Comparison of ENCODE assay signal across 10 cellular contexts in the genomic region with DNA sequence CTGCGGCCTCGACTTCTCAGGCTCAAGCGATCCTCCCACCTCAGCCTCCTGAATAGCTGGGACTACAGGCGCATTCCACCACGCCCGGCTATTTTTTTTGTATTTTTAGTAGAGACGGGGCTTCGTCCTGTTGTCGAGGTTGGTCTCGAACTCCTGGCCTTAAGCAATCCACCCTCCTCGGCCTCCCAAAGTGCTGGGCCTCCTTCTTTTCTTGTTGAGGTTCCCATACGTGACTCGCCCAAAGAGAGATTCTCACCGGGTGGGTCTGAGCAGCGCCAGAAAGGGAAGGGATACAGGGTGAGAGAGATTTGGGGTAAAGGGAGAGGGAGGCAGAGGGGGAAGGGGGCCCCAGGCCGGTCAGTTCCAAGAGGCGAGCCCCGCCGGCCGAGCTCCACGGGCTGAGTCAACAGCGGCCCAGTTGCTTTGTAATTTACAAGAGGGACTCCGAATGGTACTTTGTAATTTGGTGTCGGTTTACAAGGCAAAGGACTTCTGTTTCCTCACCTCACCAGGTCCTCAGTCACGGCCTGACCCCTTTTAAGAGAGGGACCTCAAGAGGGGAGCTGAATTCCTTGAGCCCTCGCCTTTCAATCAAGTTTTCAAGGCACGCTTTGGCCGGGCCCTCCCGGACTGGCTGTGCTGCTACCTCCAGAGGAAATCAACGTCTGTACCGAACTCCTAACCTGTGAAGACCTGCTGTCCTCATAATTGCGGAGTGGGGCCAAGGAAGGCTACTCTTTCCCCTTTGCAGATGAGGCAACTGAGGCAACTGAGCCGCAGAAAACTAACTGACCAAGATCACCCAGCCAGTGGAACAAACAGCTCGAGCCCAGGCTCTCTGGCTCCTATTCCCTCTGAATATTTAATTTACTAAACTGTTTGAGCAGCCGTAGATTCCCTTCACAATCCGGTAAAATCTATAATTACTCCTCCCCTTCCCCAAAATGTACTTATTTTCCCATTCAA. TPM values are rescaled to one million over a fixed set of nuclear protein-coding genes. Genes with fewer than 3 reads are reported as not detected.
DNase-seq lines count a peak whose midpoint lies in the region; ATAC-seq and TF ChIP-seq lines count a peak whose summit lies in the region.
"Had no signal": no experiment of that assay in that cellular context is flagged by ENCODE, and none has a peak within 500 bp of the region (broad histone marks: within the 10 kb centered on the region; RNA-seq: fewer than 3 reads in every experiment).

No MANE protein-coding gene starts in this region.

- TF ChIP-seq POLR2A in stomach (IDR thresholded peaks at IDR 0.05) = no peak

- in situ Hi-C loops in KBM-7 (cut with MboI; ENCODE audit: low pct_unique_long_range_greater_than_20kb, low sequenced_read_pairs) = no loop called here

- TF ChIP-seq EP300 in stomach (IDR thresholded peaks at IDR 0.05) = no peak

- peaks cover 35% of the 10 kb centered on the region for H3K4me1 Mint-ChIP-seq in activated CD4-positive, alpha-beta T cell treated with anti-CD3 and anti-CD28 coated beads, Interleukin-2, amount 10 ng/mL, durations not matched to agents 24 days and 14 days
- H3K4me1 Mint-ChIP-seq in activated T-helper 1 cell treated with anti-CD3 and anti-CD28 coated beads, Interleukin-12 subunit alpha, Interleukin-12 subunit beta, Interleukin-2, Interleukin-4 antibody, amounts not matched to agents 30 ng/mL and 10 ng/mL and 1 ng/mL, durations not matched to agents 14 hours and 24 hours and 36 hours (ENCODE audit: low read depth) = peaks cover 27% of the 10 kb centered on the region

- H3K9me3 Mint-ChIP-seq in activated CD4-positive, alpha-beta T cell treated with anti-CD3 and anti-CD28 coated beads, Interleukin-2, amount 10 ng/mL, durations not matched to agents 24 days and 14 days = peaks cover 34% of the 10 kb centered on the region
- no peaks in the 10 kb centered on the region for H3K9me3 Mint-ChIP-seq in activated T-helper 1 cell treated with anti-CD3 and anti-CD28 coated beads, Interleukin-12 subunit alpha, Interleukin-12 subunit beta, Interleukin-2, Interleukin-4 antibody, amounts not matched to agents 30 ng/mL and 10 ng/mL and 1 ng/mL, durations not matched to agents 14 hours and 24 hours and 36 hours

- H3K36me3 Mint-ChIP-seq in activated CD4-positive, alpha-beta T cell treated with anti-CD3 and anti-CD28 coated beads, Interleukin-2, amount 10 ng/mL, durations not matched to agents 24 days and 14 days (ENCODE audit: low read depth) = peaks cover 6% of the 10 kb centered on the region
- H3K36me3 Mint-ChIP-seq in activated T-helper 1 cell treated with anti-CD3 and anti-CD28 coated beads, Interleukin-12 subunit alpha, Interleukin-12 subunit beta, Interleukin-2, Interleukin-4 antibody, amounts not matched to agents 30 ng/mL and 10 ng/mL and 1 ng/mL, durations not matched to agents 14 hours and 24 hours and 36 hours (ENCODE audit: low read depth) = peaks cover 6% of the 10 kb centered on the region

- WGBS in stomach, 5 donors = 16 to 21% (median 18%) methylated on average over 33 to 36 of the region's 36 CpGs

- peak overlapping the region; percentile 38 for H3K27ac Mint-ChIP-seq in activated CD4-positive, alpha-beta T cell treated with anti-CD3 and anti-CD28 coated beads, Interleukin-2, amount 10 ng/mL, durations not matched to agents 24 days and 14 days
- peak overlapping the region; percentile 61 for H3K27ac Mint-ChIP-seq in activated T-helper 1 cell treated with anti-CD3 and anti-CD28 coated beads, Interleukin-12 subunit alpha, Interleukin-12 subunit beta, Interleukin-2, Interleukin-4 antibody, amounts not matched to agents 30 ng/mL and 10 ng/mL and 1 ng/mL, durations not matched to agents 14 hours and 24 hours and 36 hours

- H3K27me3 Mint-ChIP-seq in activated CD4-positive, alpha-beta T cell treated with anti-CD3 and anti-CD28 coated beads, Interleukin-2, amount 10 ng/mL, durations not matched to agents 24 days and 14 days = peaks cover 85% of the 10 kb centered on the region
- peaks cover 84% of the 10 kb centered on the region for H3K27me3 Mint-ChIP-seq in activated T-helper 1 cell treated with anti-CD3 and anti-CD28 coated beads, Interleukin-12 subunit alpha, Interleukin-12 subunit beta, Interleukin-2, Interleukin-4 antibody, amounts not matched to agents 30 ng/mL and 10 ng/mL and 1 ng/mL, durations not matched to agents 14 hours and 24 hours and 36 hours (ENCODE audit: insufficient read depth)

- no peaks in the 10 kb centered on the region for H3K36me3 ChIP-seq in lower lobe of right lung
- H3K36me3 ChIP-seq in stomach = no peaks in the 10 kb centered on the region

- H3K4me3 ChIP-seq in lower lobe of right lung (peak overlapping the region; percentile 59), stomach (peak overlapping the region; percentile 40 to 59 (median 53))

- no peaks in the 10 kb centered on the region for H3K9me3 ChIP-seq in lower lobe of right lung
- peaks cover 0 to 30% (median 3%) of the 10 kb centered on the region in 4 donors for H3K9me3 ChIP-seq in stomach
- H3K9me3 ChIP-seq: testis had no signal

- H3K4me1 ChIP-seq in lower lobe of right lung (peaks cover 47% of the 10 kb centered on the region), stomach (peaks cover 35 to 76% (median 55%) of the 10 kb centered on the region in 4 donors)

- peak; percentile 58 for DNase-seq in activated CD4-positive, alpha-beta T cell treated with anti-CD3 and anti-CD28 coated beads, Interleukin-2, amount 10 ng/mL, durations not matched to agents 24 days and 14 days
- no peak for DNase-seq in activated CD4-positive, alpha-beta T cell treated with anti-CD3 and anti-CD28 coated beads for 1 hour
- DNase-seq in activated T-helper 1 cell treated with anti-CD3 and anti-CD28 coated beads, Interleukin-12 subunit alpha, Interleukin-12 subunit beta, Interleukin-2, Interleukin-4 antibody, amounts not matched to agents 30 ng/mL and 10 ng/mL and 1 ng/mL, durations not matched to agents 14 hours and 24 hours and 36 hours (ENCODE audit: low spot score) = no peak
- DNase-seq in lower lobe of right lung (no peak), stomach (no peak), KBM-7 (no peak), NCI-H2196 (lab: John Stamatoyannopoulos, UW; ENCODE audit: unreplicated experiment) (no peak)
- DNase-seq: effector CD8-positive, alpha-beta T cell; testis had no signal

- TF ChIP-seq CTCF in lower lobe of right lung (IDR thresholded peaks at IDR 0.05) (no peak), stomach (IDR thresholded peaks at IDR 0.05) (no peak)

- no peak overlapping the region for H3K27ac ChIP-seq in lower lobe of right lung
- H3K27ac ChIP-seq in stomach = no peak overlapping the region
- H3K27ac ChIP-seq: testis had no signal

- peak overlapping the region; percentile 83 for H3K4me3 Mint-ChIP-seq in activated CD4-positive, alpha-beta T cell treated with anti-CD3 and anti-CD28 coated beads, Interleukin-2, amount 10 ng/mL, durations not matched to agents 24 days and 14 days
- H3K4me3 Mint-ChIP-seq in activated T-helper 1 cell treated with anti-CD3 and anti-CD28 coated beads, Interleukin-12 subunit alpha, Interleukin-12 subunit beta, Interleukin-2, Interleukin-4 antibody, amounts not matched to agents 30 ng/mL and 10 ng/mL and 1 ng/mL, durations not matched to agents 14 hours and 24 hours and 36 hours = peak overlapping the region; percentile 83

- intact Hi-C loops in activated CD4-positive, alpha-beta T cell treated with anti-CD3 and anti-CD28 coated beads, Interleukin-2, amount 10 ng/mL, durations not matched to agents 24 days and 14 days (cut with micrococcal nuclease) = loop anchor here (5.0 kb wide), 1 partner anchor 40 kb away; no protein-coding TSS in a partner anchor
- intact Hi-C loops in activated T-helper 1 cell treated with anti-CD3 and anti-CD28 coated beads, Interleukin-12 subunit alpha, Interleukin-12 subunit beta, Interleukin-2, Interleukin-4 antibody, amounts not matched to agents 30 ng/mL and 10 ng/mL and 1 ng/mL, durations not matched to agents 14 hours and 24 hours and 36 hours (cut with micrococcal nuclease) = no loop called here
- intact Hi-C loops in lower lobe of right lung (cut with DNase I) (no loop called here), stomach (cut with DNase I; ENCODE audit: low total_unique reads) (no loop called here)

- ATAC-seq in lower lobe of right lung (no peak), GM19395 (IDR thresholded peaks at IDR 0.05; ENCODE audit: unreplicated experiment) (no peak)

- H3K27me3 ChIP-seq in lower lobe of right lung (ENCODE audit: low read depth) (peaks cover 100% of the 10 kb centered on the region), stomach (peaks cover 59 to 100% (median 97%) of the 10 kb centered on the region in 3 donors)
- H3K27me3 ChIP-seq: testis had no signal

RNA-seq across cellular contexts. Expression of a gene that starts 3.2 kb away (rescaled TPM):
- total RNA-seq in activated CD4-positive, alpha-beta T cell treated with anti-CD3 and anti-CD28 coated beads, Interleukin-2, amount 10 ng/mL, durations not matched to agents 24 days and 14 days = 0.21 and 0.26 TPM in 2 replicates
- 1.2 and 1.5 TPM in 2 replicates for total RNA-seq in activated T-helper 1 cell treated with anti-CD3 and anti-CD28 coated beads, Interleukin-12 subunit alpha, Interleukin-12 subunit beta, Interleukin-2, Interleukin-4 antibody, amounts not matched to agents 30 ng/mL and 10 ng/mL and 1 ng/mL, durations not matched to agents 14 hours and 24 hours and 36 hours
- 0.86 TPM for total RNA-seq in lower lobe of right lung
- total RNA-seq in stomach = 10 to 100 TPM in 1 of 5 donors, 1 to 10 TPM in 1, not detected in 3; 2.3 to 23.2 TPM
- polyA plus RNA-seq in stomach = under 1 TPM in 1 of 3 donors, not detected in 2; 0.08 TPM
